17 cellular contexts compared by ENCODE assay signal in genomic region chr3:159947220-159947619, GRCh38. TPM values are rescaled to one million over a fixed set of nuclear protein-coding genes. Genes with fewer than 3 reads are reported as not detected.
DNase-seq lines count a peak whose midpoint lies in the region; ATAC-seq and TF ChIP-seq lines count a peak whose summit lies in the region.
"Had no signal": no experiment of that assay in that cellular context is flagged by ENCODE, and none has a peak within 500 bp of the region (broad histone marks: within the 10 kb centered on the region; RNA-seq: fewer than 3 reads in every experiment).

No MANE protein-coding gene starts in this region.

- no peaks in the 10 kb centered on the region for H3F3A ChIP-seq in smooth muscle cell (ENCODE audit: low read depth)

- H3K18ac ChIP-seq in IMR-90 (ENCODE audit: low read depth, low read length): peak overlapping the region; percentile 61; the same call in 1 of the 2 replicates

- H3K27me3 ChIP-seq in IMR-90 (ENCODE audit: control insufficient read depth, insufficient read depth, low read length): no peaks in the 10 kb centered on the region
- peaks cover 7% of the 10 kb centered on the region for H3K27me3 ChIP-seq in smooth muscle cell (ENCODE audit: low read depth)
- H3K27me3 ChIP-seq: BLaER1 treated with 17β-estradiol and CSF1 and Interleukin-3, amounts not matched to agents 10 nM and 100 nM; hepatocyte; neural progenitor cell had no signal

- TF ChIP-seq POLR2A in IMR-90 (IDR thresholded peaks at IDR 0.05; ENCODE audit: low read depth, low read length): no peak

- H4K20me1 ChIP-seq in IMR-90 (ENCODE audit: insufficient read depth, low read length): no peaks in the 10 kb centered on the region
- no peaks in the 10 kb centered on the region for H4K20me1 ChIP-seq in smooth muscle cell (ENCODE audit: low read depth)
- H4K20me1 ChIP-seq: BLaER1 treated with 17β-estradiol and CSF1 and Interleukin-3, amounts not matched to agents 10 nM and 100 nM had no signal

- H3K4me3 ChIP-seq in AG09309 (ENCODE audit: control insufficient read depth, low read depth, low read length) (no peak overlapping the region), IMR-90 (ENCODE audit: insufficient read depth, low read depth, low read length) (no peak overlapping the region), cardiac fibroblast (replicated peaks in 1 of 2; ENCODE audit: low read depth in 2 of 2, low read length in 2 of 2) (no peak overlapping the region), smooth muscle cell (no peak overlapping the region)
- H3K4me3 ChIP-seq: BLaER1 treated with 17β-estradiol and CSF1 and Interleukin-3, amounts not matched to agents 10 nM and 100 nM; hepatocyte; neural progenitor cell had no signal

- no peaks in the 10 kb centered on the region for H3K79me1 ChIP-seq in IMR-90 (ENCODE audit: low read depth in 1 of 2, low read length in 2 of 2)

- peak overlapping the region; percentile 89 for H2BK5ac ChIP-seq in IMR-90 (ENCODE audit: low read depth, low read length, poor library complexity, severe bottlenecking)

- H3K23ac ChIP-seq in IMR-90 (ENCODE audit: low read depth, low read length): no peak overlapping the region

- no peak overlapping the region for H2AFZ ChIP-seq in IMR-90 (replicated peaks; ENCODE audit: low read length, poor library complexity)
- no peak overlapping the region for H2AFZ ChIP-seq in smooth muscle cell (ENCODE audit: low read depth)
- H2AFZ ChIP-seq: hepatocyte, neural progenitor cell had no signal

- 0 out of 2 replicates have a peak overlapping the region, but pooled peaks have one; percentile 62 for H3K14ac ChIP-seq in IMR-90 (replicated peaks; ENCODE audit: low read depth, low read length)

- no peak overlapping the region for H3K9ac ChIP-seq in IMR-90 (ENCODE audit: low read depth, low read length)
- H3K9ac ChIP-seq in smooth muscle cell (ENCODE audit: low read depth): no peak overlapping the region
- H3K9ac ChIP-seq: BLaER1 treated with 17β-estradiol and CSF1 and Interleukin-3, amounts not matched to agents 10 nM and 100 nM; neural progenitor cell had no signal

- H4K91ac ChIP-seq in IMR-90 (ENCODE audit: insufficient read depth, low read depth, low read length): peak overlapping the region; percentile 41; the same call in 1 of the 2 replicates

- no peak overlapping the region; the same call in 2 of the 3 replicates for H2BK15ac ChIP-seq in IMR-90 (ENCODE audit: low read depth, low read length)

- DNase-seq in AG09309 (ENCODE audit: low read depth) (peak; percentile 92), IMR-90 (peak; percentile 94), cardiac fibroblast (ENCODE audit: low read depth in 2 of 2) (peak; percentile 62 to 69), kidney tubule cell (ENCODE audit: low spot score) (peak; percentile 64), pons (ENCODE audit: low spot score) (no peak), smooth muscle cell (lab: John Stamatoyannopoulos, UW; ENCODE audit: unreplicated experiment) (no peak), hypothalamus (lab: John Stamatoyannopoulos, UW) (no peak)
- DNase-seq: activated B cell treated with CpG ODN at 0.5 μM for 24 hours; activated CD8-positive, alpha-beta memory T cell treated with anti-CD3 and anti-CD28 coated beads for 24 hours; amygdala had no signal

- H2BK20ac ChIP-seq in IMR-90 (ENCODE audit: low read depth, low read length): peak overlapping the region; percentile 80

- no TSS peak for BruUV-seq in IMR-90 (replicated peaks; lab: Mats Ljungman, UMichigan)

- H2AK5ac ChIP-seq in IMR-90 (ENCODE audit: low read depth, low read length): no peak overlapping the region

- peak overlapping the region; percentile 69; the same call in 1 of the 2 replicates for H2BK120ac ChIP-seq in IMR-90 (ENCODE audit: low read depth, low read length)

- CTCF ChIA-PET in IMR-90 (lab: Yijun Ruan, JAX): interaction anchor here (0.6 to 1.1 kb wide), 3 partner anchors 10 to 181 kb away, joined by 3 read pairs; no protein-coding TSS in a partner anchor

- H3K9me3 ChIP-seq in IMR-90 (ENCODE audit: control insufficient read depth, insufficient read depth, low read length): no peaks in the 10 kb centered on the region
- H3K9me3 ChIP-seq in smooth muscle cell (replicated peaks; ENCODE audit: low read depth): no peaks in the 10 kb centered on the region
- H3K9me3 ChIP-seq: BLaER1 treated with 17β-estradiol and CSF1 and Interleukin-3, amounts not matched to agents 10 nM and 100 nM had no signal

- H3K27ac ChIP-seq in IMR-90 (ENCODE audit: insufficient read depth, low read length) (no peak overlapping the region; the same call in 1 of the 2 replicates), smooth muscle cell (ENCODE audit: low read depth) (no peak overlapping the region)
- H3K27ac ChIP-seq: BLaER1 treated with 17β-estradiol and CSF1 and Interleukin-3, amounts not matched to agents 10 nM and 100 nM; hepatocyte; HL-60; neural progenitor cell had no signal

- H3K36me3 ChIP-seq in IMR-90 (ENCODE audit: control insufficient read depth, insufficient read depth, low read length) (no peaks in the 10 kb centered on the region), smooth muscle cell (ENCODE audit: low read depth) (no peaks in the 10 kb centered on the region)
- H3K36me3 ChIP-seq: BLaER1 treated with 17β-estradiol and CSF1 and Interleukin-3, amounts not matched to agents 10 nM and 100 nM; neural progenitor cell had no signal

- H3K4me1 ChIP-seq in IMR-90 (ENCODE audit: control insufficient read depth, insufficient read depth, low read length) (peaks cover 5% of the 10 kb centered on the region), smooth muscle cell (ENCODE audit: low read depth) (no peaks in the 10 kb centered on the region)

- H3K4me2 ChIP-seq in IMR-90 (ENCODE audit: low read depth, low read length) (no peak overlapping the region), smooth muscle cell (no peak overlapping the region)
- H3K4me2 ChIP-seq: BLaER1 treated with 17β-estradiol and CSF1 and Interleukin-3, amounts not matched to agents 10 nM and 100 nM; hepatocyte; neural progenitor cell had no signal

- H4K5ac ChIP-seq in IMR-90 (ENCODE audit: low read depth, low read length): no peak overlapping the region; the same call in 1 of the 2 replicates

- no peaks in the 10 kb centered on the region for H3K79me2 ChIP-seq in smooth muscle cell (ENCODE audit: low read depth)
- H3K79me2 ChIP-seq: hepatocyte had no signal

- no peak overlapping the region for H2AK9ac ChIP-seq in IMR-90 (replicated peaks; ENCODE audit: low read depth, low read length, poor library complexity)

- no peak for TF ChIP-seq RAD21 in IMR-90 (IDR thresholded peaks at IDR 0.05; ENCODE audit: low read length)

- H3K56ac ChIP-seq in IMR-90 (ENCODE audit: extremely low read depth, insufficient read depth, low read length): no peak overlapping the region

- H3K4ac ChIP-seq in IMR-90 (ENCODE audit: low read depth, low read length): no peak overlapping the region

- TF ChIP-seq CTCF in AG09309 (IDR thresholded peaks at IDR 0.05; ENCODE audit: control insufficient read depth, insufficient read depth, low read depth, low read length, missing control alignments) (no peak), IMR-90 (conservative IDR thresholded peaks at IDR 0.05; ENCODE audit: low read depth, low read length) (no peak), cardiac fibroblast (IDR thresholded peaks at IDR 0.05; ENCODE audit: low read depth, low read length) (no peak), smooth muscle cell (IDR thresholded peaks at IDR 0.05; ENCODE audit: borderline replicate concordance, insufficient read depth, poor library complexity, severe bottlenecking) (no peak)

- POLR2A ChIA-PET in IMR-90 (lab: Charles Lee; ENCODE audit: unreplicated experiment): no interaction called here

- ATAC-seq in IMR-90 (ENCODE audit: low read depth) (peak; percentile 84), HG03025 (IDR thresholded peaks at IDR 0.05; ENCODE audit: low FRiP score, unreplicated experiment) (no peak)
- ATAC-seq: activated T-helper 17 cell treated with anti-CD3 and anti-CD28 coated beads, Interleukin-2, amount 50 U/mL, for 72 hours; sciatic nerve had no signal

- dilution Hi-C loops in IMR-90 (cut with HindIII; ENCODE audit: low sequenced_read_pairs, unreplicated experiment): no loop called here

- in situ Hi-C loops in IMR-90 (cut with MboI; ENCODE audit: low sequenced_read_pairs): no loop called here

- no peak overlapping the region; a peak in 2 of 4 replicates for H4K8ac ChIP-seq in IMR-90 (ENCODE audit: low read depth in 2 of 2, low read length in 2 of 2)

- no peaks in the 10 kb centered on the region; the same call in 1 of the 2 replicates for H3K9me1 ChIP-seq in IMR-90 (ENCODE audit: insufficient read depth, low read length)

- intact Hi-C loops in IMR-90 (cut with micrococcal nuclease): loop anchor here (2.0 kb wide), 1 partner anchor 16 kb away; no protein-coding TSS in a partner anchor

TF ChIP-seq in IMR-90, 13 proteins besides CTCF, POLR2A, EP300 and RAD21:
- TF ChIP-seq FOS (IDR thresholded peaks at IDR 0.05; ENCODE audit: low read depth, low read length): 0 out of 2 replicates have a peak, but pooled peaks have one; percentile 36
- no peak for TF ChIP-seq ELK1 (IDR thresholded peaks at IDR 0.05; ENCODE audit: borderline replicate concordance, low read depth, low read length)
- TF ChIP-seq RFX5 (IDR thresholded peaks at IDR 0.05; ENCODE audit: low read depth, low read length): no peak
- TF ChIP-seq MAZ (IDR thresholded peaks at IDR 0.05; ENCODE audit: borderline replicate concordance, low read depth, low read length): no peak
- TF ChIP-seq BHLHE40 (IDR thresholded peaks at IDR 0.05; ENCODE audit: low read depth, low read length): peak; percentile 33; the same call in 1 of the 2 replicates
- TF ChIP-seq CEBPB (IDR thresholded peaks at IDR 0.05; ENCODE audit: low read depth, low read length): peak; percentile 85

RNA-seq across cellular contexts. Expression of gene IL12A, which starts 41.4 kb away (rescaled TPM):
- 0.90 and 1.1 TPM in 2 replicates for total RNA-seq in IMR-90 (2012; rRNA removed)
- polyA plus RNA-seq in IMR-90 (2012; rRNA removed): 2.9 and 5.3 TPM in 2 replicates
- polyA plus RNA-seq in IMR-90 (2012; cell fraction: cytosol; rRNA removed): 10.0 and 10.9 TPM in 2 replicates
- 11.1 and 16.2 TPM in 2 replicates for polyA plus RNA-seq in IMR-90 (2012; cell fraction: nucleus; rRNA removed; ENCODE audit: low replicate concordance)
- total RNA-seq in smooth muscle cell: 0.09 and 1.9 TPM in 2 replicates
- 0.35 TPM in 1 of 2 replicates, not detected in the other for polyA plus RNA-seq in smooth muscle cell

Comparison
In these comparisons a context has a peak if more than half of its experiments do, and no peak if none do; other contexts are left out.
1. DNase-seq: peak in AG09309 (single experiment), IMR-90 (single experiment), cardiac fibroblast (2 of 2) and kidney tubule cell (single experiment); none in pons (single experiment), smooth muscle cell (single experiment) and hypothalamus (0 of 51).